9 cellular contexts compared by ENCODE assay signal in genomic region chr14:40733206-40733605, GRCh38.
"Had no signal": no experiment of that assay in that cellular context is flagged by ENCODE, and none has a peak within 500 bp of the region (broad histone marks: within the 10 kb centered on the region; RNA-seq: fewer than 3 reads in every experiment).

No MANE protein-coding gene starts in this region.

- H3K4me2 ChIP-seq: GM23338, KMS-11 had no signal

- H3K9me3 ChIP-seq: HAP-1 had no signal

- H2AFZ ChIP-seq: GM23338 had no signal

- H3K27ac ChIP-seq: KMS-11 had no signal

- FAIRE-seq: HTR-8/SVneo had no signal

- H3K9ac ChIP-seq: KMS-11 had no signal

- DNase-seq: H7, HFFc6, Karpas-422, KBM-7 had no signal

- ATAC-seq: GM23338, HCT116 had no signal

- H3K4me3 ChIP-seq: GM23338, HAP-1 had no signal

- H3K36me3 ChIP-seq: HAP-1 had no signal
